Comparison of ENCODE assay signal across 12 cellular contexts in the genomic region with DNA sequence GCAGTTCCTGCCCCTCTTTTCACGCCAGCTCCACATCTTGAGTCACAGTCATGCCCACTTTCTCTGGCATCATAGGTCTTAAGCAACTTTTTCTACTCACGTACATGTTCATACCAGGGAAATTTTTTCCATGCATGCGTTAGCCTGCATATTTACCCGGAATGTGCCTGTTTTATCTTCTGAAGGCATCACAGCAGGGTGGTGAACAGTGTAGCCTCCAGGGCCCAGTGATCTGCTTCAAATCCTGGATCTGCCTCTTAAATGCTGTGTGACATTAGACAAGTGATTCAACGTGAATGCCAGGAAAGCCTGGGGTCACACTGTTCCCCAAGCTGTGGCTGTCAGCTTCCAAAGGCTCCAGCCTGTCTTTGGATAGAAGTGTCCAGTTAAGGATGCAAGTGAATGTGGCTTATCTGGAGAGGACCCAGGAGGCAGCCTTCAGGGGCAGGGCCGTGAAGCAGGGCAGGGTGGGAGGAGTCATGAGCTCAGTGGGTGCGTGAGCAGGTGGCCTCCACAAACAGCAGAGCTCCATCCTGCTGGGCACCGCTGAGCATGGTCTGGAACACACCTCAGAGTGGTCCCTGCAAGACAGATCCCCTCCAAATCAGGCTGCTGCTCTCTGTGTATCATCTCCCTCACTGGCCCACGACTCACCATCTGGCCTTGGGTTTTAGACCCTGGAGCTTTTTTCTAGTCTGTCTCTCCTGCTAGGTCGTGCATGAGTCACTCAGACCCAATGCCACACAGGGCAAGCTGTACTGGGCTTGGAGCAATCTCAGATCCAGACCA. TPM values are rescaled to one million over a fixed set of nuclear protein-coding genes. Genes with fewer than 3 reads are reported as not detected.
DNase-seq lines count a peak whose midpoint lies in the region; ATAC-seq, FAIRE-seq and TF ChIP-seq lines count a peak whose summit lies in the region.
"Had no signal": no experiment of that assay in that cellular context is flagged by ENCODE, and none has a peak within 500 bp of the region (broad histone marks: within the 10 kb centered on the region; RNA-seq: fewer than 3 reads in every experiment).

No MANE protein-coding gene starts in this region.

- CTCF ChIA-PET in GM12878 (lab: Yijun Ruan, JAX), result interaction anchor here (0.6 to 2.4 kb wide), 8 partner anchors 9 to 225 kb away, joined by 3 to 13 read pairs (median 4); partner anchors contain the start of gene CD93

- H3K36me3 ChIP-seq in DND-41 (ENCODE audit: insufficient read depth, low read length) (no peaks in the 10 kb centered on the region), MG63 (no peaks in the 10 kb centered on the region), GM12878 (ENCODE audit: control insufficient read depth in 2 of 2, insufficient read depth in 2 of 2, low read length in 1 of 2) (no peaks in the 10 kb centered on the region)

- intact Hi-C loops in GM12878 (cut with micrococcal nuclease; ENCODE audit: unreplicated experiment), result no loop called here

- peak overlapping the region; percentile 94 for H3K27ac ChIP-seq in DND-41 (ENCODE audit: low read length)
- no peak overlapping the region for H3K27ac ChIP-seq in GM12878 (ENCODE audit: control insufficient read depth, insufficient read depth)

- H3K79me2 ChIP-seq in DND-41 (ENCODE audit: insufficient read depth, low read length), result peaks cover 16% of the 10 kb centered on the region
- no peaks in the 10 kb centered on the region for H3K79me2 ChIP-seq in GM12878 (ENCODE audit: control insufficient read depth, insufficient read depth, low read length)

- DNase-seq in DND-41 (peak; percentile 62), MG63 (peak; percentile 51), GM12878 (ENCODE audit: low read depth, low spot score) (no peak), myocyte (ENCODE audit: low read depth) (peak; percentile 49), NCI-H2029 treated with DMSO at 0.1 percent for 48 hours (lab: John Stamatoyannopoulos, UW) (no peak)
- DNase-seq in activated CD4-positive, alpha-beta T cell treated with anti-CD3 and anti-CD28 coated beads for 48 hours, result no peak
- DNase-seq: activated T-cell treated with anti-CD3 and anti-CD28 coated beads, Interleukin-2, amount 50 U/mL, for 1 hour; cortex of kidney; NCI-H1436; stimulated activated naive B cell treated with anti-CD40 and anti-IgM and Interleukin-4, amounts not matched to agents 10 μg/mL and 1 μg/mL and 100 μg/mL, for 72 hours had no signal

- SMC1A ChIA-PET in GM12878 (lab: Charles Lee; ENCODE audit: uncharacterized antibody, unreplicated experiment), result interaction anchor here (0.7 to 4.1 kb wide), 22 partner anchors 9 to 147 kb away, joined by 3 to 21 read pairs (median 4); partner anchors contain the start of gene CD93

- TF ChIP-seq RAD21 in GM12878 (IDR thresholded peaks at IDR 0.05; ENCODE audit: insufficient read depth, low read depth, low read length), result no peak

- H3K4me3 ChIP-seq in DND-41 (ENCODE audit: low read depth in 1 of 2, low read length in 2 of 2), result no peak overlapping the region
- no peak overlapping the region for H3K4me3 ChIP-seq in MG63
- H3K4me3 ChIP-seq in GM12878, result no peak overlapping the region

- 48% methylated on average over 10 of the region's 10 CpGs for WGBS in GM12878 (ENCODE audit: insufficient coverage, insufficient replicate concordance, low lambda C conversion rate, missing lambda C conversion rate)

- no peaks in the 10 kb centered on the region for H3K9me3 ChIP-seq in DND-41 (ENCODE audit: insufficient read depth, low read length, severe bottlenecking)
- H3K9me3 ChIP-seq in MG63, result no peaks in the 10 kb centered on the region
- no peaks in the 10 kb centered on the region for H3K9me3 ChIP-seq in GM12878 (replicated peaks; ENCODE audit: control insufficient read depth, insufficient read depth, low read length)

- TF ChIP-seq POLR2A in GM12878 (IDR thresholded peaks at IDR 0.05; ENCODE audit: low read depth, low read length), result no peak

- H4K20me1 ChIP-seq in DND-41 (ENCODE audit: insufficient read depth, low read length) (no peaks in the 10 kb centered on the region), GM12878 (ENCODE audit: control insufficient read depth, insufficient read depth) (no peaks in the 10 kb centered on the region)

- TF ChIP-seq CTCF in DND-41 (IDR thresholded peaks at IDR 0.05; ENCODE audit: borderline replicate concordance, extremely low read depth, low read length, poor library complexity, severe bottlenecking) (no peak), GM12878 (IDR thresholded peaks at IDR 0.05 in 2 of 3, conservative IDR thresholded peaks at IDR 0.05 in 1 of 3; ENCODE audit: control insufficient read depth in 2 of 3, extremely low read depth in 1 of 3, insufficient read depth in 1 of 3, low read depth in 3 of 3, low read length in 3 of 3) (no peak)

- no peak overlapping the region for H3K4me2 ChIP-seq in DND-41 (ENCODE audit: insufficient read depth, low read length)
- H3K4me2 ChIP-seq in GM12878 (ENCODE audit: control insufficient read depth, insufficient read depth), result 0 out of 2 replicates have a peak overlapping the region, but pooled peaks have one; percentile 8

- H2AFZ ChIP-seq in DND-41 (ENCODE audit: low read depth, low read length) (no peak overlapping the region), GM12878 (ENCODE audit: control insufficient read depth, low read depth, low read length) (peak overlapping the region; percentile 5; the same call in 1 of the 2 replicates)

- POLR2A ChIA-PET in GM12878 (lab: Charles Lee), result interaction anchor here (0.5 to 2.3 kb wide), 8 partner anchors 9 to 871 kb away, joined by 3 to 11 read pairs (median 3); partner anchors contain the start of genes CD93 and THBD

- in situ Hi-C loops in GM12878 (cut with MboI), result loop anchor here (5.0 kb wide), 1 partner anchor 36 kb away; no protein-coding TSS in a partner anchor

- no peak for FAIRE-seq in GM12878 (lab: Jason Lieb, UNC)

- H3K27me3 ChIP-seq in DND-41 (ENCODE audit: insufficient read depth, low read length, poor library complexity), result no peaks in the 10 kb centered on the region
- no peaks in the 10 kb centered on the region for H3K27me3 ChIP-seq in MG63
- no peaks in the 10 kb centered on the region; a peak in 2 of 4 replicates for H3K27me3 ChIP-seq in GM12878 (replicated peaks in 1 of 2; ENCODE audit: control insufficient read depth in 2 of 2, insufficient read depth in 2 of 2, low read length in 1 of 2)

- RAD21 ChIA-PET in GM12878 (lab: Charles Lee; ENCODE audit: unreplicated experiment), result interaction anchor here (0.8 to 4.2 kb wide), 18 partner anchors 9 to 233 kb away, joined by 3 to 22 read pairs (median 4); no protein-coding TSS in a partner anchor

- H3K9ac ChIP-seq in DND-41 (ENCODE audit: low read depth, low read length) (peak overlapping the region; percentile 3; the same call in 1 of the 2 replicates), GM12878 (ENCODE audit: control insufficient read depth, insufficient read depth, low read length) (peak overlapping the region; percentile 25; the same call in 1 of the 2 replicates)

- no peak for TF ChIP-seq EP300 in GM12878 (IDR thresholded peaks at IDR 0.05; ENCODE audit: borderline replicate concordance in 1 of 2, control insufficient read depth in 1 of 2, low read depth in 2 of 2, low read length in 2 of 2)

- ATAC-seq in DND-41 (ENCODE audit: insufficient read depth, low read depth) (peak; percentile 27; the same call in 2 of the 3 replicates), GM12878 (peak; percentile 53), GM19351 (IDR thresholded peaks at IDR 0.05; ENCODE audit: unreplicated experiment) (no peak), GM19397 (IDR thresholded peaks at IDR 0.05; ENCODE audit: unreplicated experiment) (no peak)

- no TSS peak for BruUV-seq in GM12878 (replicated peaks; lab: Mats Ljungman, UMichigan)

- H3K4me1 ChIP-seq in DND-41 (ENCODE audit: insufficient read depth, low read length) (peaks cover 100% of the 10 kb centered on the region), GM12878 (ENCODE audit: control insufficient read depth, insufficient read depth, low read length) (peaks cover 27% of the 10 kb centered on the region)

TF ChIP-seq in GM12878, 131 proteins besides CTCF, POLR2A, EP300 and RAD21:
- no peak for TF ChIP-seq ESRRA (IDR thresholded peaks at IDR 0.05; ENCODE audit: low read length)

RNA-seq across cellular contexts. Expression of gene CD93, which starts 30.4 kb away (rescaled TPM):
- not detected in 2 replicates for total RNA-seq in MG63 (2014; rRNA removed; shearing (Covaris generic); ENCODE audit: low replicate concordance)
- 1.5 and 1.8 TPM in 2 replicates for total RNA-seq in GM12878 (2013; cell fraction: nucleolus; rRNA removed)
- total RNA-seq in GM12878 (2014; rRNA removed) (2.3 and 2.7 TPM in 2 replicates), GM12878 (2014; rRNA removed; fragmentation: Illumina TruSeq; extraction: Trizol) (1.3 TPM in 2 replicates), GM12878 (2021) (2.5 and 2.6 TPM in 2 replicates), myocyte (not detected in 2 replicates)
- polyA plus RNA-seq in GM12878 (2011; ENCODE audit: low read depth), result 0.26 TPM
- polyA plus RNA-seq in GM12878 (2011; rRNA removed) (0.20 and 0.22 TPM in 2 replicates), GM12878 (2014; fragmentation: Illumina TruSeq; extraction: Trizol) (1.6 TPM in 2 replicates), GM12878 (2014; fragmentation: Nextera tagmentation; extraction: Ambion mirVana) (under 1 TPM; 0.35 to 0.55 TPM), GM12878 (2014; rRNA removed) (1.3 and 1.5 TPM in 2 replicates), GM12878 (2016; fragmentation: Nextera tagmentation; extraction: Ambion mirVana) (under 1 TPM; 0.27 to 0.30 TPM)
- 0.15 and 0.17 TPM in 2 replicates for polyA plus RNA-seq in GM12878 (2011; cell fraction: cytosol; rRNA removed)
- 0.18 and 0.30 TPM in 2 replicates for polyA plus RNA-seq in GM12878 (2011; cell fraction: nucleus; rRNA removed)
- 0.24 and 0.28 TPM in 2 replicates for polyA plus RNA-seq in GM12878 (2012)
- 0.26 and 0.29 TPM in 2 replicates for polyA minus RNA-seq in GM12878 (2011; rRNA and poly(A)+ RNA removed)
- polyA minus RNA-seq in GM12878 (2011; cell fraction: cytosol; rRNA and poly(A)+ RNA removed), result 0.10 TPM in 1 of 2 replicates, not detected in the other
- 0.12 and 0.29 TPM in 2 replicates for polyA minus RNA-seq in GM12878 (2011; cell fraction: nucleus; rRNA and poly(A)+ RNA removed)
- polyA plus RNA-seq in myocyte (2012), result not detected

Comparison
In these comparisons a context has a peak if more than half of its experiments do, and no peak if none do; other contexts are left out.
1. ATAC-seq: peak in DND-41 (single experiment) and GM12878 (single experiment); none in GM19351 (single experiment) and GM19397 (single experiment).
2. DNase-seq: peak in DND-41 (single experiment), MG63 (single experiment) and myocyte (single experiment); none in GM12878 (single experiment), NCI-H2029 treated with DMSO at 0.1 percent for 48 hours (single experiment) and activated CD4-positive, alpha-beta T cell treated with anti-CD3 and anti-CD28 coated beads for 48 hours (single experiment).